17 cellular contexts compared by ENCODE assay signal in genomic region chr2:3101016-3101703, GRCh38.
"Had no signal": no experiment of that assay in that cellular context is flagged by ENCODE, and none has a peak within 500 bp of the region (broad histone marks: within the 10 kb centered on the region; RNA-seq: fewer than 3 reads in every experiment).

No MANE protein-coding gene starts in this region.

- H3K27ac ChIP-seq: tibial nerve, vagina had no signal

- FAIRE-seq: colon, TTC549 had no signal

- ATAC-seq: activated CD8-positive, alpha-beta T cell treated with anti-CD3 and anti-CD28 coated beads, Interleukin-2, amount 10 ng/mL, durations not matched to agents 7 days and 5 days; esophagus mucosa had no signal

- H3K27me3 ChIP-seq: tibial nerve, vagina had no signal

- H3K36me3 Mint-ChIP-seq: WTC11 had no signal

- H3K9me3 Mint-ChIP-seq: WTC11 had no signal

- H3K4me3 ChIP-seq: tibial nerve, vagina had no signal

- H3K4me3 Mint-ChIP-seq: activated CD8-positive, alpha-beta T cell treated with anti-CD3 and anti-CD28 coated beads, Interleukin-2, amount 10 ng/mL, durations not matched to agents 7 days and 5 days; activated naive CD8-positive, alpha-beta T cell; WTC11 had no signal

- H3K27ac Mint-ChIP-seq: activated CD8-positive, alpha-beta T cell treated with anti-CD3 and anti-CD28 coated beads, Interleukin-2, amount 10 ng/mL, durations not matched to agents 7 days and 5 days; activated naive CD8-positive, alpha-beta T cell; WTC11 had no signal

- H3K36me3 ChIP-seq: tibial nerve, vagina had no signal

- H3K9me3 ChIP-seq: vagina had no signal

- DNase-seq: activated CD4-positive, alpha-beta T cell treated with anti-CD3 and anti-CD28 coated beads for 48 hours; activated CD8-positive, alpha-beta T cell treated with anti-CD3 and anti-CD28 coated beads, Interleukin-2, amount 10 ng/mL, durations not matched to agents 7 days and 5 days; activated gamma-delta T cell treated with Interleukin-2 at 50 U/mL for 16 hours; amniotic stem cell; hippocampal formation; mesendoderm; stimulated activated CD4-positive, alpha-beta T cell treated with anti-CD3 and anti-CD28 coated beads, Interleukin-4, amount 100 ng/mL, for 4 hours; stimulated activated CD8-positive, alpha-beta memory T cell treated with anti-CD3 and anti-CD28 coated beads, Interleukin-4, amount 100 ng/mL, for 48 hours; stimulated activated naive CD4-positive, alpha-beta T cell treated with Interleukin-2 at 50 U/mL for 16 hours; substantia nigra had no signal

- H3K4me1 ChIP-seq: tibial nerve, vagina had no signal
